In the genomic region with DNA sequence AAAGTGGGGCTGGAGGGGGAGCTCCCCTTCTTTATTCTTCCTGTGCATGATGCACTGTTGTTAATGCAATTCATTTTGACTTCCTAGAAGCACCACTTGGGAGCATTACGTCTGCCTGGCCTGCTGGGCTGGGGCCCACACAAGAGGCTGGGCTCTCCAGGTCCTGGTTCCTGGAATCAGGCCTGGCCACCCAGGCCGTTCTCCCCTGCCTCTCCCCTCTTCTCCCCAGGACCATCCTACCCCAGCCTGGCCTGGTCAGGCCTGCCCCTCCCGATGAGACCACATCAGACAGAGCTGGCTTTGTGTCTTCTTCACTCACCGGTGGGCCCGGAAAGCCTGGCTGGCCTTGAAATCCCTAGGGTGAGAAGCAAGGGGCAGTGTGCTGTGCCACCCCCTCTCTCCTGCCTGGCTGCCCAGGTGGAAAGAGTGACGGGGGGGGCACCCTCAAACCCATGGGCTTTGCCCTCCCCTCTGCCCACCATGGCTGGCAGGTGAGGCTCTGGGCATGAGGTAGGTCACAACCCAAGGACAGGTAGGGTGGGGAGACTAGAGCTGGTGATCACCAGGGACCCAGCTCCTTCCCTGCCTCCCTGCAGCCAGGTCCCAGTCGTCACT, we compare ENCODE assay signal across 1 cellular context.
TF ChIP-seq lines count a peak whose summit lies in the region.

No MANE protein-coding gene starts in this region.

TF ChIP-seq in H1, 55 proteins besides CTCF, POLR2A, EP300 and RAD21:
- no peak for TF ChIP-seq POU5F1 (IDR thresholded peaks at IDR 0.05; ENCODE audit: low read depth, low read length)
- no peak for TF ChIP-seq TAF1 (IDR thresholded peaks at IDR 0.05; ENCODE audit: low read depth, low read length)
- no peak for TF ChIP-seq PHF8 (conservative IDR thresholded peaks at IDR 0.05; ENCODE audit: low read depth, low read length)
- TF ChIP-seq SIRT6 (IDR thresholded peaks at IDR 0.05; ENCODE audit: low read length), result no peak
